2 cellular contexts compared by ENCODE assay signal in genomic region chr6:100038546-100038945, GRCh38. TPM values are rescaled to one million over a fixed set of nuclear protein-coding genes. Genes with fewer than 3 reads are reported as not detected.
"Had no signal": no experiment of that assay in that cellular context is flagged by ENCODE, and none has a peak within 500 bp of the region (broad histone marks: within the 10 kb centered on the region; RNA-seq: fewer than 3 reads in every experiment).

No MANE protein-coding gene starts in this region.

RNA-seq across cellular contexts. Expression of gene MCHR2, which starts 44.5 kb away (rescaled TPM):
- total RNA-seq: G401, GM12878 had no signal
- polyA plus RNA-seq: GM12878 had no signal
